Comparison of ENCODE assay signal across 14 cellular contexts in the genomic region with DNA sequence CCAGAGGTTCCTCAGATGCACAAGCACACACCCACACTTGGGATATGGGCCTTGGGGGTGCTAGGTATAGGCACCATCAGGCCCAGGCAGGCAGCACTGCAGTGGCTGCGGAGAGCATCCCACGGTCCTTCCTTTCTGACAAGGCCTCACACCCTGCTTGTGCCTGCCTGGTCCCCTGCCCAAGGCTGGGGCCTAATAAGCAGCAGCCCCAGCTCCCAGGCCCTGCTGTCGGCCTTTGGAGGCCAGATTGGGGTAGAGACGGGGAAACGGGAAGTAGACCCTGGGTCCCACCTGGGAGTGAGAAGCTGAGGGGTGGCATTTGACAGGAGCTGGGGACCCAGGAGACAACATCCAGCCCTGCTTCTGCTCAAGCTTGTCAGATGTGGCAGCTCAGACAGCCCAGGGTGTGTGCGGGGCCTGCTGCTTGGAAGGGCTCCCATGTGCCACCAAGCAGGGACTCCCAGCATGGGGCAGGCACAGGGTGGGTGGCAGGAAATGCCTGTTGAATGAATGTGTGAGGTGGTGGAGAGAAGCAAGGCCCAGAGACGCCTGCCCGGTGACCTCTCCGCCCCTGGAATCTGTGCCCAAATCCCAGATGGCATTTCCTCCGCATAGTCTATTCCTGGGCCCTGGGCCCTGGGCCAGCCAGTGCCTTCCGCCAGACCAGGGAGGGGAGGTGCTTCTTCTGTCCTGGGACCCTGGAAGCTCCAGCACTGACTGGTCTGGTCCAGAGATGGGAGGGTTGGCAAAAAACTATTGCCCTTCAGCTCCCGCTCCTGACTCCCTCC. TPM values are rescaled to one million over a fixed set of nuclear protein-coding genes. Genes with fewer than 3 reads are reported as not detected.
A peak's percentile ranks its signal among the peaks of the same experiment; 100 is the strongest.
DNase-seq lines count a peak whose midpoint lies in the region; ATAC-seq and TF ChIP-seq lines count a peak whose summit lies in the region.
"Had no signal": no experiment of that assay in that cellular context is flagged by ENCODE, and none has a peak within 500 bp of the region (broad histone marks: within the 10 kb centered on the region; RNA-seq: fewer than 3 reads in every experiment).

No MANE protein-coding gene starts in this region.

- peaks cover 6% of the 10 kb centered on the region for H3K27me3 Mint-ChIP-seq in type B pancreatic cell
- H3K27me3 Mint-ChIP-seq in Caco-2 (ENCODE audit: insufficient read depth, unreplicated experiment): no peaks in the 10 kb centered on the region

- no peaks in the 10 kb centered on the region for H3K36me3 ChIP-seq in HEK293 (ENCODE audit: control insufficient read depth in 2 of 2, insufficient read depth in 1 of 2, low read length in 2 of 2)
- H3K36me3 ChIP-seq in Caco-2 (ENCODE audit: control insufficient read depth, insufficient read depth, low read length): no peaks in the 10 kb centered on the region
- H3K36me3 ChIP-seq: pancreas, uterus had no signal

- H3K36me3 Mint-ChIP-seq in type B pancreatic cell (no peaks in the 10 kb centered on the region), Caco-2 (ENCODE audit: insufficient read depth, unreplicated experiment) (peaks cover 3% of the 10 kb centered on the region)

- H3K4me1 Mint-ChIP-seq in type B pancreatic cell (ENCODE audit: unreplicated experiment) (no peaks in the 10 kb centered on the region), Caco-2 (ENCODE audit: low read depth, unreplicated experiment) (peaks cover 3% of the 10 kb centered on the region)

- H3K27ac ChIP-seq in HEK293 (ENCODE audit: extremely low read depth, low read depth, low read length) (no peak overlapping the region), VCaP (peak overlapping the region; percentile 5; the same call in 1 of the 2 replicates)
- H3K27ac ChIP-seq: HL-60, pancreas, uterus had no signal

- H3K9me3 ChIP-seq in HEK293 (ENCODE audit: control insufficient read depth, insufficient read depth, low read depth, low read length): no peaks in the 10 kb centered on the region
- H3K9me3 ChIP-seq in Caco-2: no peaks in the 10 kb centered on the region
- H3K9me3 ChIP-seq: pancreas, uterus had no signal

- POLR2A ChIA-PET in HEK293 (lab: Yijun Ruan, JAX): no interaction called here
- POLR2A ChIA-PET in Caco-2 (lab: Charles Lee): no interaction called here

- no peak for TF ChIP-seq CTCF in HEK293 (tag by site-specific recombination; IDR thresholded peaks at IDR 0.05)
- TF ChIP-seq CTCF in VCaP (conservative IDR thresholded peaks at IDR 0.05): no peak
- TF ChIP-seq CTCF in type B pancreatic cell (conservative IDR thresholded peaks at IDR 0.05): no peak
- no peak for TF ChIP-seq CTCF in Caco-2 (IDR thresholded peaks at IDR 0.05; ENCODE audit: insufficient read depth in 1 of 2, low read depth in 1 of 2, low read length in 1 of 2, severe bottlenecking in 1 of 2, unreplicated experiment in 1 of 2)

- H3K4me3 Mint-ChIP-seq in type B pancreatic cell (no peak overlapping the region), Caco-2 (ENCODE audit: unreplicated experiment) (no peak overlapping the region)
- H3K4me3 Mint-ChIP-seq: endodermal cell had no signal

- H3K9me3 Mint-ChIP-seq in type B pancreatic cell (no peaks in the 10 kb centered on the region), Caco-2 (ENCODE audit: unreplicated experiment) (no peaks in the 10 kb centered on the region)
- H3K9me3 Mint-ChIP-seq: endodermal cell had no signal

- H3K4me3 ChIP-seq in HEK293 (ENCODE audit: low read depth, low read length) (no peak overlapping the region), Caco-2 (ENCODE audit: low read depth, low read length) (no peak overlapping the region)
- H3K4me3 ChIP-seq: pancreas, uterus had no signal

- BruUV-seq in Caco-2 (replicated peaks; lab: Mats Ljungman, UMichigan): no TSS peak

- ATAC-seq in left cardiac atrium: peak; percentile 75 to 87
- ATAC-seq: pancreas had no signal

- intact Hi-C loops in left cardiac atrium (cut with DNase I): no loop called here
- intact Hi-C loops in Caco-2 (cut with micrococcal nuclease; ENCODE audit: unreplicated experiment): no loop called here

- DNase-seq in left cardiac atrium (peak; percentile 39), type B pancreatic cell (ENCODE audit: extremely low spot score, unreplicated experiment) (no peak), Caco-2 (no peak), NCI-H524 (lab: John Stamatoyannopoulos, UW) (no peak)
- no peak for DNase-seq in effector CD4-positive, alpha-beta T cell
- DNase-seq: activated effector memory CD4-positive, alpha-beta T cell treated with anti-CD3 and anti-CD28 coated beads, Interleukin-2, amount 50 U/mL, for 16 hours; endodermal cell; NCI-H1436; pancreas; uterus had no signal

- CTCF ChIA-PET in HEK293 (lab: Yijun Ruan, JAX) (no interaction called here), Caco-2 (lab: Charles Lee) (no interaction called here)

- no peaks in the 10 kb centered on the region for H3K4me1 ChIP-seq in HEK293 (ENCODE audit: control insufficient read depth, insufficient read depth, low read length)
- peaks cover 21% of the 10 kb centered on the region for H3K4me1 ChIP-seq in Caco-2
- H3K4me1 ChIP-seq: pancreas had no signal

- H3K27ac Mint-ChIP-seq in type B pancreatic cell (peak overlapping the region; percentile 2), Caco-2 (ENCODE audit: unreplicated experiment) (no peak overlapping the region)
- H3K27ac Mint-ChIP-seq: endodermal cell had no signal

- H3K27me3 ChIP-seq in Caco-2 (replicated peaks; ENCODE audit: control insufficient read depth, insufficient read depth, low read length): no peaks in the 10 kb centered on the region

TF ChIP-seq in HEK293, 187 proteins besides CTCF, POLR2A, EP300 and RAD21:
- TF ChIP-seq, protein P1, sequence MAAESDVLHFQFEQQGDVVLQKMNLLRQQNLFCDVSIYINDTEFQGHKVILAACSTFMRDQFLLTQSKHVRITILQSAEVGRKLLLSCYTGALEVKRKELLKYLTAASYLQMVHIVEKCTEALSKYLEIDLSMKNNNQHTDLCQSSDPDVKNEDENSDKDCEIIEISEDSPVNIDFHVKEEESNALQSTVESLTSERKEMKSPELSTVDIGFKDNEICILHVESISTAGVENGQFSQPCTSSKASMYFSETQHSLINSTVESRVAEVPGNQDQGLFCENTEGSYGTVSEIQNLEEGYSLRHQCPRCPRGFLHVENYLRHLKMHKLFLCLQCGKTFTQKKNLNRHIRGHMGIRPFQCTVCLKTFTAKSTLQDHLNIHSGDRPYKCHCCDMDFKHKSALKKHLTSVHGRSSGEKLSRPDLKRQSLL (tag by site-specific recombination; IDR thresholded peaks at IDR 0.05): no peak
- peak; percentile 13; the same call in 1 of the 2 replicates for TF ChIP-seq ZNF335 (tag by site-specific recombination; conservative IDR thresholded peaks at IDR 0.05)
- TF ChIP-seq GLI2 (tag by site-specific recombination; IDR thresholded peaks at IDR 0.05; ENCODE audit: borderline replicate concordance, low read depth): no peak
- no peak for TF ChIP-seq ZNF248 (tag by site-specific recombination; IDR thresholded peaks at IDR 0.05)
- 0 out of 2 replicates have a peak, but pooled peaks have one; percentile 31 for TF ChIP-seq ZIC2 (tag by site-specific recombination; IDR thresholded peaks at IDR 0.05)
- no peak for TF ChIP-seq ZNF184 (tag by site-specific recombination; IDR thresholded peaks at IDR 0.05)

RNA-seq across cellular contexts. Expression of a gene that starts 3.5 kb away (rescaled TPM):
- 1 to 10 TPM in 1 of 2 donors, under 1 TPM in 1; 0.91 to 2.6 TPM for total RNA-seq in left cardiac atrium
- total RNA-seq in type B pancreatic cell (ENCODE audit: low replicate concordance): 5.7 TPM in 1 of 2 replicates, not detected in the other
- not detected in 2 replicates for total RNA-seq in Caco-2 (2022)
- total RNA-seq: OCI-LY7 had no signal

RNA-seq across cellular contexts. Expression of a gene that starts 11.0 kb away (rescaled TPM):
- total RNA-seq in left cardiac atrium (under 1 TPM in 1 of 2 donors, not detected in 1; 0.26 TPM), type B pancreatic cell (ENCODE audit: low replicate concordance) (not detected in 2 replicates), Caco-2 (2022) (not detected in 2 replicates)
- total RNA-seq: endodermal cell, OCI-LY7 had no signal

RNA-seq across cellular contexts. Expression of a gene that starts 13.0 kb away (rescaled TPM):
- total RNA-seq in left cardiac atrium (100 to 1,000 TPM; 186 to 209 TPM), type B pancreatic cell (ENCODE audit: low replicate concordance) (164 and 266 TPM in 2 replicates), Caco-2 (2022) (295 and 300 TPM in 2 replicates)

RNA-seq across cellular contexts. Expression of a gene that starts 13.3 kb away (rescaled TPM):
- total RNA-seq in left cardiac atrium: 10 to 100 TPM; 20.7 to 25.1 TPM
- total RNA-seq in type B pancreatic cell (ENCODE audit: low replicate concordance): 38.4 and 44.8 TPM in 2 replicates
- 51.2 and 55.3 TPM in 2 replicates for total RNA-seq in Caco-2 (2022)

RNA-seq across cellular contexts. Expression of a gene that starts 33.7 kb away (rescaled TPM):
- total RNA-seq in left cardiac atrium (1 to 10 TPM; 7.8 to 9.8 TPM), type B pancreatic cell (ENCODE audit: low replicate concordance) (3.7 TPM in 1 of 2 replicates, not detected in the other), Caco-2 (2022) (not detected in 2 replicates)
- total RNA-seq: OCI-LY7 had no signal
